ENCODE assay signal across 8 cellular contexts in genomic region chr9:93132287-93132927, GRCh38. TPM values are rescaled to one million over a fixed set of nuclear protein-coding genes. Genes with fewer than 3 reads are reported as not detected.
DNase-seq lines count a peak whose midpoint lies in the region; ATAC-seq and TF ChIP-seq lines count a peak whose summit lies in the region.

No MANE protein-coding gene starts in this region.

- no peaks in the 10 kb centered on the region for H3K9me3 ChIP-seq in MM.1S (replicated peaks; ENCODE audit: insufficient read depth, low read length)
- no peaks in the 10 kb centered on the region for H3K9me3 ChIP-seq in lower lobe of right lung
- no peaks in the 10 kb centered on the region for H3K9me3 ChIP-seq in thyroid gland

- peak in 1 of 2 donors; percentile 8 for ATAC-seq in lower lobe of right lung
- ATAC-seq in HG02759 (IDR thresholded peaks at IDR 0.05; ENCODE audit: unreplicated experiment): no peak
- no peak for ATAC-seq in HG03442 (IDR thresholded peaks at IDR 0.05; ENCODE audit: unreplicated experiment)

- DNase-seq in AG20443 (ENCODE audit: low spot score) (peak; percentile 67), MM.1S (no peak), cerebellar cortex (ENCODE audit: low spot score) (peak; percentile 72), lower lobe of right lung (no peak), thyroid gland (peak; percentile 95), NCI-H510A (lab: John Stamatoyannopoulos, UW) (no peak)

- no peak overlapping the region for H3K9ac ChIP-seq in MM.1S (ENCODE audit: low read length)

- H3K4me3 ChIP-seq in MM.1S (ENCODE audit: low read length) (no peak overlapping the region), lower lobe of right lung (peak overlapping the region; percentile 92), thyroid gland (replicated peaks in 1 of 3) (peak overlapping the region in 2 of 3 donors; percentile 88 to 97)

- H2AFZ ChIP-seq in MM.1S (ENCODE audit: low read length): no peak overlapping the region

- TF ChIP-seq POLR2A in thyroid gland (IDR thresholded peaks at IDR 0.05): peak in 1 of 2 donors; percentile 74

- H3K27ac ChIP-seq in MM.1S (ENCODE audit: low read length): no peak overlapping the region
- peak overlapping the region; percentile 98 for H3K27ac ChIP-seq in lower lobe of right lung
- H3K27ac ChIP-seq in thyroid gland: peak overlapping the region; percentile 93 to 98 (median 96)

- H3K4me1 ChIP-seq in MM.1S (ENCODE audit: low read length) (peaks cover 4% of the 10 kb centered on the region; the same call in 1 of the 2 replicates), lower lobe of right lung (peaks cover 78% of the 10 kb centered on the region), thyroid gland (peaks cover 68 to 73% of the 10 kb centered on the region in 2 donors)

- H3K79me2 ChIP-seq in MM.1S (ENCODE audit: low read length): peaks cover 30% of the 10 kb centered on the region

- no peaks in the 10 kb centered on the region for H4K20me1 ChIP-seq in MM.1S (ENCODE audit: insufficient read depth, low read length)

- TF ChIP-seq CTCF in MM.1S (IDR thresholded peaks at IDR 0.05; ENCODE audit: low read length) (no peak), lower lobe of right lung (IDR thresholded peaks at IDR 0.05) (no peak), thyroid gland (IDR thresholded peaks at IDR 0.05) (no peak)

- peak overlapping the region; percentile 83; the same call in 1 of the 2 replicates for H3K4me2 ChIP-seq in MM.1S (ENCODE audit: low read depth, low read length)

- H3F3A ChIP-seq in MM.1S (ENCODE audit: insufficient read depth, low read length): no peaks in the 10 kb centered on the region; the same call in 1 of the 2 replicates

- H3K36me3 ChIP-seq in MM.1S (replicated peaks; ENCODE audit: insufficient read depth, low read length): no peaks in the 10 kb centered on the region
- H3K36me3 ChIP-seq in lower lobe of right lung: no peaks in the 10 kb centered on the region
- no peaks in the 10 kb centered on the region for H3K36me3 ChIP-seq in thyroid gland

- intact Hi-C loops in lower lobe of right lung (cut with DNase I): no loop called here
- intact Hi-C loops in thyroid gland (cut with DNase I): loop anchor here (10.0 kb wide), 1 partner anchor 322 kb away; the partner anchor contains the start of genes FAM120A and FAM120AOS

- 8 to 21% methylated on average over 9 to 10 of the region's 12 CpGs for WGBS in thyroid gland, 2 donors

- H3K9me2 ChIP-seq in MM.1S (replicated peaks; ENCODE audit: insufficient read depth, low read length): no peaks in the 10 kb centered on the region

- H3K27me3 ChIP-seq in MM.1S (replicated peaks; ENCODE audit: insufficient read depth, low read length) (no peaks in the 10 kb centered on the region), lower lobe of right lung (ENCODE audit: low read depth) (no peaks in the 10 kb centered on the region), thyroid gland (no peaks in the 10 kb centered on the region)

RNA-seq across cellular contexts. Expression of gene NINJ1, which starts 1.6 kb away (rescaled TPM):
- total RNA-seq in lower lobe of right lung (46.6 TPM), thyroid gland (100 to 1,000 TPM in 2 of 4 donors, 10 to 100 TPM in 2; 82.9 to 168 (median 121) TPM)

RNA-seq across cellular contexts. Expression of gene CARD19, which starts 36.4 kb away (rescaled TPM):
- total RNA-seq in lower lobe of right lung (25.6 TPM), thyroid gland (10 to 100 TPM; 37.0 to 61.8 (median 49.1) TPM)

RNA-seq across cellular contexts. Expression of gene WNK2, which starts 51.5 kb away (rescaled TPM):
- 7.7 TPM for total RNA-seq in lower lobe of right lung
- total RNA-seq in thyroid gland: 1 to 10 TPM in 3 of 4 donors, under 1 TPM in 1; 0.94 to 8.5 (median 8.1) TPM

Comparison
In these comparisons a context has a peak if more than half of its experiments do, and no peak if none do; other contexts are left out.
1. DNase-seq: peak in AG20443 (single experiment), cerebellar cortex (single experiment) and thyroid gland (2 of 2); none in MM.1S (single experiment), lower lobe of right lung (single experiment) and NCI-H510A (single experiment).